10 cellular contexts compared by ENCODE assay signal in genomic region chr16:81600275-81600674, GRCh38.
A peak's percentile ranks its signal among the peaks of the same experiment; 100 is the strongest.
DNase-seq lines count a peak whose midpoint lies in the region; TF ChIP-seq lines count a peak whose summit lies in the region.
"Had no signal": no experiment of that assay in that cellular context is flagged by ENCODE, and none has a peak within 500 bp of the region (broad histone marks: within the 10 kb centered on the region; RNA-seq: fewer than 3 reads in every experiment).

No MANE protein-coding gene starts in this region.

- H3K27ac Mint-ChIP-seq in activated naive CD4-positive, alpha-beta T cell treated with anti-CD3 and anti-CD28 coated beads for 36 hours: peak overlapping the region; percentile 11
- no peak overlapping the region for H3K27ac Mint-ChIP-seq in activated naive CD4-positive, alpha-beta T cell treated with anti-CD3 and anti-CD28 coated beads, Interleukin-2, amount 10 ng/mL, durations not matched to agents 7 days and 5 days
- peak overlapping the region; percentile 22 to 93 (median 57) for H3K27ac Mint-ChIP-seq in brain

- no peak for TF ChIP-seq POLR2A in vagina (IDR thresholded peaks at IDR 0.05)

- CTCF ChIA-PET in activated naive CD4-positive, alpha-beta T cell treated with anti-CD3 and anti-CD28 coated beads for 36 hours (lab: Charles Lee): no interaction called here
- CTCF ChIA-PET in activated naive CD4-positive, alpha-beta T cell treated with anti-CD3 and anti-CD28 coated beads, Interleukin-2, amount 10 ng/mL, durations not matched to agents 7 days and 5 days (lab: Charles Lee): no interaction called here

- TF ChIP-seq CTCF in brain (conservative IDR thresholded peaks at IDR 0.05): no peak
- TF ChIP-seq CTCF in vagina (IDR thresholded peaks at IDR 0.05): no peak
- TF ChIP-seq CTCF in GM20000 (IDR thresholded peaks at IDR 0.05; ENCODE audit: extremely low read depth, missing control alignments): no peak

- intact Hi-C loops in activated naive CD4-positive, alpha-beta T cell treated with anti-CD3 and anti-CD28 coated beads for 36 hours (cut with micrococcal nuclease): no loop called here
- intact Hi-C loops in vagina (cut with DNase I): no loop called here

- H3K4me1 Mint-ChIP-seq in activated naive CD4-positive, alpha-beta T cell treated with anti-CD3 and anti-CD28 coated beads for 36 hours (ENCODE audit: low read depth): peaks cover 4% of the 10 kb centered on the region
- no peaks in the 10 kb centered on the region for H3K4me1 Mint-ChIP-seq in activated naive CD4-positive, alpha-beta T cell treated with anti-CD3 and anti-CD28 coated beads, Interleukin-2, amount 10 ng/mL, durations not matched to agents 7 days and 5 days
- peaks cover 64% of the 10 kb centered on the region for H3K4me1 Mint-ChIP-seq in brain

- H3K4me1 ChIP-seq in vagina: peaks cover 45% of the 10 kb centered on the region

- no peak for DNase-seq in activated naive CD4-positive, alpha-beta T cell treated with anti-CD3 and anti-CD28 coated beads for 36 hours
- DNase-seq in activated naive CD4-positive, alpha-beta T cell treated with anti-CD3 and anti-CD28 coated beads, Interleukin-2, amount 10 ng/mL, durations not matched to agents 7 days and 5 days: no peak
- DNase-seq in hepatic stellate cell (ENCODE audit: low spot score) (peak; percentile 83), vagina (ENCODE audit: extremely low spot score in 2 of 2) (no peak), GM20000 (ENCODE audit: low spot score) (no peak), middle frontal gyrus (ENCODE audit: extremely low spot score, low spot score) (no peak), OCI-M1 (lab: John Stamatoyannopoulos, UW) (no peak)
- DNase-seq: effector memory CD4-positive, alpha-beta T cell; naive B cell had no signal

- H3K27me3 ChIP-seq in vagina: no peaks in the 10 kb centered on the region

- no peaks in the 10 kb centered on the region for H3K27me3 Mint-ChIP-seq in activated naive CD4-positive, alpha-beta T cell treated with anti-CD3 and anti-CD28 coated beads for 36 hours (ENCODE audit: low read depth)
- H3K27me3 Mint-ChIP-seq in activated naive CD4-positive, alpha-beta T cell treated with anti-CD3 and anti-CD28 coated beads, Interleukin-2, amount 10 ng/mL, durations not matched to agents 7 days and 5 days: no peaks in the 10 kb centered on the region
- H3K27me3 Mint-ChIP-seq in brain: no peaks in the 10 kb centered on the region
- H3K27me3 Mint-ChIP-seq: naive B cell had no signal

- H3K9me3 ChIP-seq in vagina: no peaks in the 10 kb centered on the region

- H3K4me3 ChIP-seq in vagina: no peak overlapping the region

- peak overlapping the region; percentile 86 for H3K27ac ChIP-seq in vagina

- no peak overlapping the region for H3K4me3 Mint-ChIP-seq in activated naive CD4-positive, alpha-beta T cell treated with anti-CD3 and anti-CD28 coated beads for 36 hours
- no peak overlapping the region for H3K4me3 Mint-ChIP-seq in activated naive CD4-positive, alpha-beta T cell treated with anti-CD3 and anti-CD28 coated beads, Interleukin-2, amount 10 ng/mL, durations not matched to agents 7 days and 5 days
- peak overlapping the region in 2 of 5 experiments; percentile 10 to 51 for H3K4me3 Mint-ChIP-seq in brain
- H3K4me3 Mint-ChIP-seq: naive B cell had no signal

- H3K36me3 ChIP-seq in vagina: no peaks in the 10 kb centered on the region

- H3K9me3 Mint-ChIP-seq in activated naive CD4-positive, alpha-beta T cell treated with anti-CD3 and anti-CD28 coated beads for 36 hours: no peaks in the 10 kb centered on the region
- no peaks in the 10 kb centered on the region for H3K9me3 Mint-ChIP-seq in activated naive CD4-positive, alpha-beta T cell treated with anti-CD3 and anti-CD28 coated beads, Interleukin-2, amount 10 ng/mL, durations not matched to agents 7 days and 5 days
- peaks cover 0 to 9% (median 0%) of the 10 kb centered on the region in 5 experiments for H3K9me3 Mint-ChIP-seq in brain

- H3K36me3 Mint-ChIP-seq in activated naive CD4-positive, alpha-beta T cell treated with anti-CD3 and anti-CD28 coated beads for 36 hours (ENCODE audit: low read depth): no peaks in the 10 kb centered on the region
- H3K36me3 Mint-ChIP-seq in activated naive CD4-positive, alpha-beta T cell treated with anti-CD3 and anti-CD28 coated beads, Interleukin-2, amount 10 ng/mL, durations not matched to agents 7 days and 5 days: no peaks in the 10 kb centered on the region
- peaks cover 42% of the 10 kb centered on the region for H3K36me3 Mint-ChIP-seq in brain
